Comparison of ENCODE assay signal across 8 cellular contexts in the genomic region with DNA sequence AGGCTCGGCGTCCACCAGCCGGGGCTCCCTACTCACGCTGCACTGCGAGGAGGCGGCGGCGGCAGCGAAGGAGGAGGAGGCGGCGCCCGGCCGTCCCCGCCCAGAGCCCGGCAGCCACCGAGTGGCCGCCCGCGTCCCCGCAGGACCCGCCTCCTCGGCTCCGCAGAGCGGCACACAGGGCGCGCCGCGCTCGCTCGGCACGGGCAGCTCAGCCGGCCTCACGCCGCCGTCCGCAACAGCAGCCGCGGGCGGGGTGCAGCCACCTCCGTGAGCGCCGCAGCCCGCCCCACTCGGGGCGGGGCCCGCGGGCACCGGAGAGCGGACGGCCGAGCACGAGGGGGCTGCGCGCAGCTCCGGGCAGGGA. TPM values are rescaled to one million over a fixed set of nuclear protein-coding genes. Genes with fewer than 3 reads are reported as not detected.
DNase-seq lines count a peak whose midpoint lies in the region; ATAC-seq and TF ChIP-seq lines count a peak whose summit lies in the region.

A gene (minus strand): TSS at position 46 of the 364 bp plus-strand sequence. CDS start 52,952 bp downstream, outside the sequence.

- 1% methylated on average over 33 to 55 of the region's 55 CpGs for whole genome bisulfite sequencing in aorta, 2 donors

- DNase-seq in NCI-H1105 (lab: John Stamatoyannopoulos, UW) = peak; percentile 85
- DNase-seq in T-helper 2 cell = peak; percentile 70 to 93 (median 79)
- peak; percentile 78 for DNase-seq in right atrium auricular region (ENCODE audit: low spot score)
- peak; percentile 92 to 95 for DNase-seq in aorta

- peak within 1 kb of the TSS; percentile 98 for H3K4me3 ChIP-seq in GM12875 (ENCODE audit: low read depth, low read length)
- peak within 1 kb of the TSS; percentile 91 to 93 for H3K4me3 ChIP-seq in right atrium auricular region
- peak within 1 kb of the TSS; percentile 94 for H3K4me3 ChIP-seq in rectal smooth muscle tissue (ENCODE audit: low read length)
- H3K4me3 ChIP-seq in aorta (ENCODE audit: low read length in 2 of 2) = peak within 1 kb of the TSS; percentile 52 to 94

- ATAC-seq in HG02610 (IDR thresholded peaks at IDR 0.05; ENCODE audit: unreplicated experiment) (peak; percentile 62), aorta (ENCODE audit: low FRiP score) (peak; percentile 88)

- H3K9ac ChIP-seq in rectal smooth muscle tissue (ENCODE audit: low read length) = peak within 1 kb of the TSS; percentile 72

- H3K4me1 ChIP-seq in right atrium auricular region (peaks cover 0 to 12% of the 10 kb centered on the region in 2 donors), rectal smooth muscle tissue (ENCODE audit: control insufficient read depth, insufficient read depth, low read length) (no peaks in the 10 kb centered on the region), aorta (ENCODE audit: control insufficient read depth in 1 of 2, insufficient read depth in 2 of 2, low read length in 2 of 2) (no peaks in the 10 kb centered on the region)

- TF ChIP-seq CTCF in GM12875 (IDR thresholded peaks at IDR 0.05; ENCODE audit: borderline replicate concordance, insufficient read depth, low read depth, low read length) (no peak; the same call in 1 of the 2 replicates), right atrium auricular region (IDR thresholded peaks at IDR 0.05) (no peak)

- no peaks in the 10 kb centered on the region for H3K27me3 ChIP-seq in right atrium auricular region
- no peaks in the 10 kb centered on the region for H3K27me3 ChIP-seq in rectal smooth muscle tissue (ENCODE audit: control insufficient read depth, insufficient read depth, low read length)
- H3K27me3 ChIP-seq in aorta (ENCODE audit: control insufficient read depth in 1 of 2, insufficient read depth in 2 of 2, low read length in 1 of 2) = no peaks in the 10 kb centered on the region

- H3K36me3 ChIP-seq in right atrium auricular region (no peaks in the 10 kb centered on the region), rectal smooth muscle tissue (ENCODE audit: control insufficient read depth, insufficient read depth, low read length) (no peaks in the 10 kb centered on the region), aorta (ENCODE audit: control insufficient read depth in 1 of 2, insufficient read depth in 2 of 2, low read length in 1 of 2) (no peaks in the 10 kb centered on the region)

- H3K9me3 ChIP-seq in right atrium auricular region = no peaks in the 10 kb centered on the region
- H3K9me3 ChIP-seq in aorta (ENCODE audit: control insufficient read depth, low read length) = no peaks in the 10 kb centered on the region

- H3K27ac ChIP-seq in angular gyrus (ENCODE audit: low read depth, low read length) = peak within 1 kb of the TSS; percentile 92
- H3K27ac ChIP-seq in right atrium auricular region = peak within 1 kb of the TSS; percentile 97 to 99
- peak within 1 kb of the TSS; percentile 98 for H3K27ac ChIP-seq in rectal smooth muscle tissue (ENCODE audit: low read depth, low read length)
- peak within 1 kb of the TSS; percentile 34 to 91 for H3K27ac ChIP-seq in aorta (ENCODE audit: low read depth in 1 of 2, low read length in 2 of 2)

- intact Hi-C loops in aorta (cut with DNase I) = loop anchor here in 1 of 2 donors (10.0 kb wide), 2 partner anchors 164 to 354 kb away; a partner anchor contains a TSS

RNA-seq across cellular contexts. Expression of the gene that starts here (rescaled TPM):
- total RNA-seq in right atrium auricular region = 10 to 100 TPM; 14.9 to 18.5 TPM
- 10 to 100 TPM; 26.8 to 44.8 TPM for total RNA-seq in aorta
- 1 to 10 TPM; 5.7 to 8.3 TPM for polyA plus RNA-seq in aorta

Comparison
In these comparisons a context has a peak if more than half of its experiments do, and no peak if none do; other contexts are left out.
1. Peak in every context shown above with its lines: DNase-seq, ATAC-seq, H3K4me3 ChIP-seq and H3K27ac ChIP-seq.